In the genomic region with DNA sequence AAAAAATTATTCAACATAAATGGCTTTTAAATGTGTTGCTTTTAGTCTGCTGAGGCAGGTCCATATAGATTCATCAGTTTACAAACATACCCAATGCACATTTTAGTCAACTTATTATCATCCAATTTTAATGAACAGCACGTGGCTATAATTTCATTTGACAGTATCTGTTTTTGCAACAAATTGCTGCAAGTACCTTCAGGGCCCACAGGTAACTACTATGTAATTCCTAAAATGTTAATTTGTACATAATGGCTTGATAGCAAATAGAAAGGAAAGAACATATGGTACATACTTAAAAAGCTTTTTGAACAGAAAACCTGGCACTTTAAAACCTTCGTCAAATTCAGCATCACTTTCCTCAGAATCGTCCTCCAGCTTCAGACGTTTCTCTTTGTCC, we compare ENCODE assay signal across 15 cellular contexts. TPM values are rescaled to one million over a fixed set of nuclear protein-coding genes. Genes with fewer than 3 reads are reported as not detected.
DNase-seq lines count a peak whose midpoint lies in the region; ATAC-seq and TF ChIP-seq lines count a peak whose summit lies in the region.
"Had no signal": no experiment of that assay in that cellular context is flagged by ENCODE, and none has a peak within 500 bp of the region (broad histone marks: within the 10 kb centered on the region; RNA-seq: fewer than 3 reads in every experiment).

No MANE protein-coding gene starts in this region.

- H3K4me1 ChIP-seq in RWPE2 (ENCODE audit: insufficient read depth, poor library complexity, severe bottlenecking) (peaks cover 4% of the 10 kb centered on the region), body of pancreas (no peaks in the 10 kb centered on the region), mucosa of descending colon (ENCODE audit: low read depth) (no peaks in the 10 kb centered on the region)

- DNase-seq in RWPE2 (ENCODE audit: low spot score) = no peak
- DNase-seq in glutamatergic neuron = no peak
- no peak for DNase-seq in body of pancreas
- no peak for DNase-seq in UCSD-AML1 (lab: John Stamatoyannopoulos, UW; ENCODE audit: unreplicated experiment)
- no peak for DNase-seq in mucosa of descending colon
- DNase-seq: C1 segment of cervical spinal cord; Calu3; CD4-positive, alpha-beta memory T cell; COR-L47; DMS53; DMS79 treated with DMSO at 0.1 percent for 48 hours; GF-D8; H7; HCEC 1CT had no signal

- intact Hi-C loops in body of pancreas (cut with DNase I) = no loop called here
- intact Hi-C loops in mucosa of descending colon (cut with DNase I, micrococcal nuclease) = loop anchor here in 1 of 2 donors (5.0 kb wide), 1 partner anchor 98 kb away; no protein-coding TSS in a partner anchor

- TF ChIP-seq POLR2A in body of pancreas (IDR thresholded peaks at IDR 0.05) = no peak

- TF ChIP-seq CTCF in RWPE2 (IDR thresholded peaks at IDR 0.05; ENCODE audit: poor library complexity, severe bottlenecking) = no peak
- TF ChIP-seq CTCF in VCaP (conservative IDR thresholded peaks at IDR 0.05) = no peak
- no peak for TF ChIP-seq CTCF in glutamatergic neuron (IDR thresholded peaks at IDR 0.05; ENCODE audit: partially characterized antibody, unreplicated experiment)
- no peak for TF ChIP-seq CTCF in body of pancreas (IDR thresholded peaks at IDR 0.05)
- no peak for TF ChIP-seq CTCF in mucosa of descending colon (IDR thresholded peaks at IDR 0.05)

- H3K27ac ChIP-seq in RWPE2 (ENCODE audit: poor library complexity, severe bottlenecking) (peak overlapping the region; percentile 24), VCaP (peak overlapping the region; percentile 77), body of pancreas (no peak overlapping the region)

- no peaks in the 10 kb centered on the region for H3K9me3 Mint-ChIP-seq in glutamatergic neuron (ENCODE audit: unreplicated experiment)
- H3K9me3 Mint-ChIP-seq: CD4-positive, alpha-beta memory T cell had no signal

- peak overlapping the region; percentile 10 for H3K4me3 Mint-ChIP-seq in glutamatergic neuron (ENCODE audit: unreplicated experiment)
- H3K4me3 Mint-ChIP-seq: CD4-positive, alpha-beta memory T cell had no signal

- H3K27me3 ChIP-seq in RWPE2 (ENCODE audit: insufficient read depth, poor library complexity, severe bottlenecking) = no peaks in the 10 kb centered on the region
- H3K27me3 ChIP-seq in body of pancreas = no peaks in the 10 kb centered on the region

- H3K27me3 Mint-ChIP-seq in glutamatergic neuron (ENCODE audit: unreplicated experiment) = peaks cover 3% of the 10 kb centered on the region

- H3K9me3 ChIP-seq in RWPE2 (ENCODE audit: severe bottlenecking) (no peaks in the 10 kb centered on the region), body of pancreas (no peaks in the 10 kb centered on the region), mucosa of descending colon (no peaks in the 10 kb centered on the region)

- H3K36me3 ChIP-seq in RWPE2 (ENCODE audit: low read depth) = peaks cover 71% of the 10 kb centered on the region
- H3K36me3 ChIP-seq in body of pancreas (replicated peaks in 1 of 2; ENCODE audit: insufficient read depth in 1 of 2, low read depth in 2 of 2) = no peaks in the 10 kb centered on the region
- no peaks in the 10 kb centered on the region for H3K36me3 ChIP-seq in mucosa of descending colon (ENCODE audit: low read depth)

- H3K4me1 Mint-ChIP-seq in glutamatergic neuron (ENCODE audit: low read depth, unreplicated experiment) = peaks cover 17% of the 10 kb centered on the region

- WGBS in body of pancreas, 2 donors = 77 to 89% methylated on average over 4 of the region's 4 CpGs

- H3K27ac Mint-ChIP-seq in glutamatergic neuron (ENCODE audit: unreplicated experiment) = peak overlapping the region; percentile 57
- H3K27ac Mint-ChIP-seq: CD4-positive, alpha-beta memory T cell had no signal

- H3K4me3 ChIP-seq in RWPE2 (ENCODE audit: severe bottlenecking) (no peak overlapping the region), body of pancreas (no peak overlapping the region), mucosa of descending colon (no peak overlapping the region)

- ATAC-seq in RWPE2 (ENCODE audit: low read depth) (no peak), body of pancreas (no peak), mucosa of descending colon (no peak)

- H3K36me3 Mint-ChIP-seq in glutamatergic neuron (ENCODE audit: unreplicated experiment) = no peaks in the 10 kb centered on the region

RNA-seq across cellular contexts. Expression of a gene that starts 33.3 kb away (rescaled TPM):
- 27.5 TPM for total RNA-seq in glutamatergic neuron (ENCODE audit: unreplicated experiment)
- total RNA-seq in body of pancreas = 10 to 100 TPM; 15.6 to 16.8 TPM
- total RNA-seq in mucosa of descending colon = 10 to 100 TPM; 18.9 to 29.8 (median 25.4) TPM

Comparison
In these comparisons a context has a peak if more than half of its experiments do, and no peak if none do; other contexts are left out.
1. H3K27ac ChIP-seq: peak in RWPE2 (single experiment) and VCaP (single experiment); none in body of pancreas (0 of 4).